Comparison of ENCODE assay signal across 1 cellular context in genomic region chr7:18177815-18178660, GRCh38.
TF ChIP-seq lines count a peak whose summit lies in the region.

No MANE protein-coding gene starts in this region.

TF ChIP-seq in GM23338, 12 proteins besides CTCF, POLR2A, EP300 and RAD21 (continued from another document):
- TF ChIP-seq ETS1 (IDR thresholded peaks at IDR 0.05), result no peak
